Comparison of ENCODE assay signal across 9 cellular contexts in genomic region chr6:31734247-31734702, GRCh38. TPM values are rescaled to one million over a fixed set of nuclear protein-coding genes. Genes with fewer than 3 reads are reported as not detected.
DNase-seq lines count a peak whose midpoint lies in the region; ATAC-seq and TF ChIP-seq lines count a peak whose summit lies in the region.
"Had no signal": no experiment of that assay in that cellular context is flagged by ENCODE, and none has a peak within 500 bp of the region (broad histone marks: within the 10 kb centered on the region; RNA-seq: fewer than 3 reads in every experiment).

No MANE protein-coding gene starts in this region.

- H3K27me3 Mint-ChIP-seq in natural killer cell treated with Interleukin-12 subunit alpha and Interleukin-12 subunit beta and Interleukin-15 and Interleukin-18, amount 100 ng/mL, for 72 hours = no peaks in the 10 kb centered on the region

- no peaks in the 10 kb centered on the region for H3K9me3 Mint-ChIP-seq in natural killer cell treated with Interleukin-12 subunit alpha and Interleukin-12 subunit beta and Interleukin-15 and Interleukin-18, amount 100 ng/mL, for 72 hours

- peak overlapping the region; percentile 99 for H3K4me2 ChIP-seq in MM.1S (ENCODE audit: low read depth, low read length)

- H3K79me2 ChIP-seq in MM.1S (ENCODE audit: low read length) = peaks cover 48% of the 10 kb centered on the region

- no peaks in the 10 kb centered on the region for H3K9me2 ChIP-seq in MM.1S (replicated peaks; ENCODE audit: insufficient read depth, low read length)

- H3K9me3 ChIP-seq in BE2C = no peaks in the 10 kb centered on the region
- H3K9me3 ChIP-seq in MM.1S (replicated peaks; ENCODE audit: insufficient read depth, low read length) = no peaks in the 10 kb centered on the region

- H3K27me3 ChIP-seq in BE2C = no peaks in the 10 kb centered on the region
- no peaks in the 10 kb centered on the region for H3K27me3 ChIP-seq in MM.1S (replicated peaks; ENCODE audit: insufficient read depth, low read length)
- peaks cover 0 to 19% (median 0%) of the 10 kb centered on the region in 45 donors for H3K27me3 ChIP-seq in dorsolateral prefrontal cortex

- H3K36me3 ChIP-seq in BE2C (peaks cover 26% of the 10 kb centered on the region), MM.1S (replicated peaks; ENCODE audit: insufficient read depth, low read length) (peaks cover 10% of the 10 kb centered on the region)

- peak overlapping the region; percentile 99 for H3K4me3 ChIP-seq in BE2C (ENCODE audit: low read depth, low read length)
- H3K4me3 ChIP-seq in MM.1S (ENCODE audit: low read length) = peak overlapping the region; percentile 84
- H3K4me3 ChIP-seq in dorsolateral prefrontal cortex = peak overlapping the region in 45 of 59 donors; percentile 7 to 68 (median 52)

- H3K4me3 Mint-ChIP-seq in natural killer cell treated with Interleukin-12 subunit alpha and Interleukin-12 subunit beta and Interleukin-15 and Interleukin-18, amount 100 ng/mL, for 72 hours = peak overlapping the region; percentile 96

- H3K27ac ChIP-seq in MM.1S (ENCODE audit: low read length) (peak overlapping the region; percentile 98), dorsolateral prefrontal cortex (peak overlapping the region in 47 of 59 donors; percentile 13 to 88 (median 67))

- intact Hi-C loops in dorsolateral prefrontal cortex (cut with DNase I) = loop anchor here in 1 of 2 donors (5.0 to 10.0 kb wide), 2 partner anchors 131 to 163 kb away; partner anchors contain the start of genes EHMT2 and NEU1

- no peak for DNase-seq in BE2C
- DNase-seq in MM.1S = no peak
- DNase-seq in dorsolateral prefrontal cortex = no peak
- DNase-seq in natural killer cell treated with Interleukin-12 subunit alpha and Interleukin-12 subunit beta and Interleukin-15 and Interleukin-18, amount 100 ng/mL, for 72 hours (ENCODE audit: low spot score) = no peak
- DNase-seq in NCI-H1436 (lab: John Stamatoyannopoulos, UW) = no peak
- DNase-seq: NCI-H2171 had no signal

- H3K9ac ChIP-seq in MM.1S (ENCODE audit: low read length) = peak overlapping the region; percentile 91

- peak overlapping the region; percentile 92 for H3K27ac Mint-ChIP-seq in natural killer cell treated with Interleukin-12 subunit alpha and Interleukin-12 subunit beta and Interleukin-15 and Interleukin-18, amount 100 ng/mL, for 72 hours

- H3K4me1 Mint-ChIP-seq in natural killer cell treated with Interleukin-12 subunit alpha and Interleukin-12 subunit beta and Interleukin-15 and Interleukin-18, amount 100 ng/mL, for 72 hours (ENCODE audit: low read depth in 2 of 2) = peaks cover 62 to 71% of the 10 kb centered on the region in 2 donors

- no peak overlapping the region for H2AFZ ChIP-seq in MM.1S (ENCODE audit: low read length)

- H4K20me1 ChIP-seq in MM.1S (ENCODE audit: insufficient read depth, low read length) = no peaks in the 10 kb centered on the region

- H3F3A ChIP-seq in MM.1S (ENCODE audit: insufficient read depth, low read length) = peaks cover 77% of the 10 kb centered on the region

- no peaks in the 10 kb centered on the region; the same call in none of the 2 replicates for H3K4me1 ChIP-seq in BE2C
- H3K4me1 ChIP-seq in MM.1S (ENCODE audit: low read length) = peaks cover 35% of the 10 kb centered on the region

- peaks cover 27% of the 10 kb centered on the region for H3K36me3 Mint-ChIP-seq in natural killer cell treated with Interleukin-12 subunit alpha and Interleukin-12 subunit beta and Interleukin-15 and Interleukin-18, amount 100 ng/mL, for 72 hours

- TF ChIP-seq CTCF in BE2C (IDR thresholded peaks at IDR 0.05; ENCODE audit: low read depth, low read length) (no peak), MM.1S (IDR thresholded peaks at IDR 0.05; ENCODE audit: low read length) (no peak), dorsolateral prefrontal cortex (IDR thresholded peaks at IDR 0.05 in 54 of 56, conservative IDR thresholded peaks at IDR 0.05 in 2 of 56; ENCODE audit: low read depth in 1 of 56, partially characterized antibody in 56 of 56) (no peak)

- no peak for ATAC-seq in natural killer cell treated with Interleukin-12 subunit alpha and Interleukin-12 subunit beta and Interleukin-15 and Interleukin-18, amount 100 ng/mL, for 72 hours
- ATAC-seq in HG02970 (IDR thresholded peaks at IDR 0.05; ENCODE audit: low FRiP score, unreplicated experiment) = no peak
- no peak for ATAC-seq in HG03520 (IDR thresholded peaks at IDR 0.05; ENCODE audit: unreplicated experiment)
- no peak for ATAC-seq in HG02588 (IDR thresholded peaks at IDR 0.05; ENCODE audit: unreplicated experiment)

RNA-seq across cellular contexts. Expression of gene CLIC1, which starts 2.1 kb away (rescaled TPM):
- polyA plus RNA-seq in BE2C (2012; ENCODE audit: insufficient read depth, insufficient read length, low read depth) = 219 TPM
- total RNA-seq in dorsolateral prefrontal cortex = 10 to 100 TPM in 119 of 120 experiments, 1 to 10 TPM in 1; 6.1 to 85.5 (median 25.3) TPM
- total RNA-seq in natural killer cell treated with Interleukin-12 subunit alpha and Interleukin-12 subunit beta and Interleukin-15 and Interleukin-18, amount 100 ng/mL, for 72 hours = 100 to 1,000 TPM; 468 to 581 TPM

RNA-seq across cellular contexts. Expression of gene DDAH2, which starts 5.2 kb away (rescaled TPM):
- polyA plus RNA-seq in BE2C (2012; ENCODE audit: insufficient read depth, insufficient read length, low read depth) = 27.3 TPM
- total RNA-seq in dorsolateral prefrontal cortex = 10 to 100 TPM; 14.5 to 68.4 (median 29.2) TPM
- 10 to 100 TPM; 18.8 to 24.4 TPM for total RNA-seq in natural killer cell treated with Interleukin-12 subunit alpha and Interleukin-12 subunit beta and Interleukin-15 and Interleukin-18, amount 100 ng/mL, for 72 hours

RNA-seq across cellular contexts. Expression of gene MSH5, which starts 5.5 kb away (rescaled TPM):
- polyA plus RNA-seq in BE2C (2012; ENCODE audit: insufficient read depth, insufficient read length, low read depth) = 3.8 TPM
- total RNA-seq in dorsolateral prefrontal cortex = 10 to 100 TPM in 56 of 120 experiments, 1 to 10 TPM in 63, under 1 TPM in 1; 0.83 to 23.4 (median 9.7) TPM
- total RNA-seq in natural killer cell treated with Interleukin-12 subunit alpha and Interleukin-12 subunit beta and Interleukin-15 and Interleukin-18, amount 100 ng/mL, for 72 hours = 100 to 1,000 TPM in 1 of 2 donors, 10 to 100 TPM in 1; 36.2 to 154 TPM

RNA-seq across cellular contexts. Expression of gene MPIG6B, which starts 11.1 kb away (rescaled TPM):
- not detected for polyA plus RNA-seq in BE2C (2012; ENCODE audit: insufficient read depth, insufficient read length, low read depth)
- total RNA-seq in dorsolateral prefrontal cortex = 1 to 10 TPM in 1 of 120 experiments, under 1 TPM in 37, not detected in 82; 0.19 to 1.1 (median 0.37) TPM
- under 1 TPM in 1 of 2 donors, not detected in 1; 0.21 TPM for total RNA-seq in natural killer cell treated with Interleukin-12 subunit alpha and Interleukin-12 subunit beta and Interleukin-15 and Interleukin-18, amount 100 ng/mL, for 72 hours

RNA-seq across cellular contexts. Expression of gene LY6G6C, which starts 12.7 kb away (rescaled TPM):
- polyA plus RNA-seq in BE2C (2012; ENCODE audit: insufficient read depth, insufficient read length, low read depth) = not detected
- total RNA-seq in dorsolateral prefrontal cortex = 1 to 10 TPM in 1 of 120 experiments, under 1 TPM in 10, not detected in 109; 0.42 to 1.3 (median 0.57) TPM
- not detected for total RNA-seq in natural killer cell treated with Interleukin-12 subunit alpha and Interleukin-12 subunit beta and Interleukin-15 and Interleukin-18, amount 100 ng/mL, for 72 hours

Comparison
In these comparisons a context has a peak if more than half of its experiments do, and no peak if none do; other contexts are left out.
1. RNA of gene CLIC1, which starts 2.1 kb away (total RNA-seq): 468 to 581 TPM in natural killer cell treated with Interleukin-12 subunit alpha and Interleukin-12 subunit beta and Interleukin-15 and Interleukin-18, amount 100 ng/mL, for 72 hours; 6.1 to 85.5 TPM in dorsolateral prefrontal cortex; every median in the first group is over 4 times any median in the second.
2. Peak in every context shown above with its lines, with median percentiles within 50 percentile points of each other: H3K4me3 ChIP-seq.